In the genomic region with DNA sequence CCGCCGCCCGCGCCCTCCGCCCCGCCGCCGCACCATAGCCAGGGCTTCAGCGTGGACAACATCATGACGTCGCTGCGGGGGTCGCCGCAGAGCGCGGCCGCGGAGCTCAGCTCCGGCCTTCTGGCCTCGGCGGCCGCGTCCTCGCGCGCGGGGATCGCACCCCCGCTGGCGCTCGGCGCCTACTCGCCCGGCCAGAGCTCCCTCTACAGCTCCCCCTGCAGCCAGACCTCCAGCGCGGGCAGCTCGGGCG, we compare ENCODE assay signal across 9 cellular contexts. TPM values are rescaled to one million over a fixed set of nuclear protein-coding genes. Genes with fewer than 3 reads are reported as not detected.
A peak's percentile ranks its signal among the peaks of the same experiment; 100 is the strongest.
DNase-seq lines count a peak whose midpoint lies in the region; ATAC-seq and TF ChIP-seq lines count a peak whose summit lies in the region.
"Had no signal": no experiment of that assay in that cellular context is flagged by ENCODE, and none has a peak within 500 bp of the region (broad histone marks: within the 10 kb centered on the region; RNA-seq: fewer than 3 reads in every experiment).

No MANE protein-coding gene starts in this region.

- ATAC-seq in foreskin keratinocyte: peak; percentile 33
- no peak for ATAC-seq in thoracic aorta (ENCODE audit: insufficient number of reproducible peaks, low FRiP score, low read depth)
- no peak for ATAC-seq in HG03442 (IDR thresholded peaks at IDR 0.05; ENCODE audit: unreplicated experiment)

- POLR2A ChIA-PET in RWPE1 (lab: Yijun Ruan, JAX; ENCODE audit: low non-redundant PET): interaction anchor here (0.5 kb wide), 1 partner anchor 1443 kb away, joined by 5 read pairs; no protein-coding TSS in a partner anchor

- CTCF ChIA-PET in RWPE1 (lab: Yijun Ruan, JAX): interaction anchor here (0.8 to 1.8 kb wide), 5 partner anchors 19 to 586 kb away, joined by 3 to 9 read pairs (median 3); no protein-coding TSS in a partner anchor

- H3K27me3 ChIP-seq in foreskin keratinocyte (peaks cover 33% of the 10 kb centered on the region), thoracic aorta (replicated peaks; ENCODE audit: insufficient read depth) (no peaks in the 10 kb centered on the region)

- H3K27ac ChIP-seq in RWPE1 (peak overlapping the region; percentile 97), foreskin keratinocyte (no peak overlapping the region), thoracic aorta (peak overlapping the region; percentile 97 to 98)

- TF ChIP-seq CTCF in RWPE1 (conservative IDR thresholded peaks at IDR 0.05; ENCODE audit: low read depth): peak; percentile 66
- TF ChIP-seq CTCF in foreskin keratinocyte (conservative IDR thresholded peaks at IDR 0.05): peak; percentile 43
- no peak for TF ChIP-seq CTCF in thoracic aorta (IDR thresholded peaks at IDR 0.05)

- DNase-seq in NCI-H2227 (lab: John Stamatoyannopoulos, UW; ENCODE audit: unreplicated experiment) (peak; percentile 17), NCI-H2227 treated with DMSO at 0.1 percent for 48 hours (lab: John Stamatoyannopoulos, UW) (no peak), RWPE1 (ENCODE audit: low spot score) (peak; percentile 53), foreskin keratinocyte (no peak), thoracic aorta (ENCODE audit: low spot score) (no peak), HK-2 (ENCODE audit: unreplicated experiment) (no peak), NCI-H524 treated with DMSO at 0.1 percent for 48 hours (lab: John Stamatoyannopoulos, UW) (no peak)
- DNase-seq: DMS153 had no signal

- peaks cover 29% of the 10 kb centered on the region for H3K36me3 ChIP-seq in thoracic aorta

- peaks cover 14% of the 10 kb centered on the region for H3K4me1 ChIP-seq in foreskin keratinocyte
- peaks cover 0 to 8% of the 10 kb centered on the region in 2 donors for H3K4me1 ChIP-seq in thoracic aorta (ENCODE audit: control insufficient read depth in 1 of 2, low read depth in 2 of 2)

- H3K4me3 ChIP-seq in thoracic aorta: peak overlapping the region; percentile 81

- H3K9me3 ChIP-seq in thoracic aorta: no peaks in the 10 kb centered on the region

RNA-seq across cellular contexts. Expression of a gene that starts 1.5 kb away (rescaled TPM):
- 3.5 and 5.0 TPM in 2 replicates for total RNA-seq in foreskin keratinocyte
- 1.7 and 3.0 TPM in 2 replicates for polyA plus RNA-seq in foreskin keratinocyte
- total RNA-seq in thoracic aorta: 100 to 1,000 TPM; 103 to 109 TPM

Comparison
In these comparisons a context has a peak if more than half of its experiments do, and no peak if none do; other contexts are left out.
1. DNase-seq: peak in NCI-H2227 (single experiment) and RWPE1 (single experiment); none in NCI-H2227 treated with DMSO at 0.1 percent for 48 hours (single experiment), foreskin keratinocyte (0 of 2), thoracic aorta (single experiment), HK-2 (single experiment) and NCI-H524 treated with DMSO at 0.1 percent for 48 hours (single experiment).
2. RNA of a gene that starts 1.5 kb away (total RNA-seq): 103 to 109 TPM in thoracic aorta; 3.5 to 5.0 TPM in foreskin keratinocyte; every median in the first group is over 10 times any median in the second.